1 cellular context compared by ENCODE assay signal in genomic region chr11:131099013-131099412, GRCh38.
TF ChIP-seq lines count a peak whose summit lies in the region.

No MANE protein-coding gene starts in this region.

TF ChIP-seq in GM23338, 12 proteins besides CTCF, POLR2A, EP300 and RAD21:
- TF ChIP-seq, protein P1, sequence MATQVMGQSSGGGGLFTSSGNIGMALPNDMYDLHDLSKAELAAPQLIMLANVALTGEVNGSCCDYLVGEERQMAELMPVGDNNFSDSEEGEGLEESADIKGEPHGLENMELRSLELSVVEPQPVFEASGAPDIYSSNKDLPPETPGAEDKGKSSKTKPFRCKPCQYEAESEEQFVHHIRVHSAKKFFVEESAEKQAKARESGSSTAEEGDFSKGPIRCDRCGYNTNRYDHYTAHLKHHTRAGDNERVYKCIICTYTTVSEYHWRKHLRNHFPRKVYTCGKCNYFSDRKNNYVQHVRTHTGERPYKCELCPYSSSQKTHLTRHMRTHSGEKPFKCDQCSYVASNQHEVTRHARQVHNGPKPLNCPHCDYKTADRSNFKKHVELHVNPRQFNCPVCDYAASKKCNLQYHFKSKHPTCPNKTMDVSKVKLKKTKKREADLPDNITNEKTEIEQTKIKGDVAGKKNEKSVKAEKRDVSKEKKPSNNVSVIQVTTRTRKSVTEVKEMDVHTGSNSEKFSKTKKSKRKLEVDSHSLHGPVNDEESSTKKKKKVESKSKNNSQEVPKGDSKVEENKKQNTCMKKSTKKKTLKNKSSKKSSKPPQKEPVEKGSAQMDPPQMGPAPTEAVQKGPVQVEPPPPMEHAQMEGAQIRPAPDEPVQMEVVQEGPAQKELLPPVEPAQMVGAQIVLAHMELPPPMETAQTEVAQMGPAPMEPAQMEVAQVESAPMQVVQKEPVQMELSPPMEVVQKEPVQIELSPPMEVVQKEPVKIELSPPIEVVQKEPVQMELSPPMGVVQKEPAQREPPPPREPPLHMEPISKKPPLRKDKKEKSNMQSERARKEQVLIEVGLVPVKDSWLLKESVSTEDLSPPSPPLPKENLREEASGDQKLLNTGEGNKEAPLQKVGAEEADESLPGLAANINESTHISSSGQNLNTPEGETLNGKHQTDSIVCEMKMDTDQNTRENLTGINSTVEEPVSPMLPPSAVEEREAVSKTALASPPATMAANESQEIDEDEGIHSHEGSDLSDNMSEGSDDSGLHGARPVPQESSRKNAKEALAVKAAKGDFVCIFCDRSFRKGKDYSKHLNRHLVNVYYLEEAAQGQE (IDR thresholded peaks at IDR 0.05; ENCODE audit: unreplicated experiment): no peak
- TF ChIP-seq ETS1 (IDR thresholded peaks at IDR 0.05): no peak
- TF ChIP-seq ZNF462 (CRISPR knock-in tag; IDR thresholded peaks at IDR 0.05): no peak
- TF ChIP-seq EZH2 (IDR thresholded peaks at IDR 0.05; ENCODE audit: low read depth, unreplicated experiment): no peak
- no peak for TF ChIP-seq JUNB (IDR thresholded peaks at IDR 0.05; ENCODE audit: unreplicated experiment)
- TF ChIP-seq STAT1 (IDR thresholded peaks at IDR 0.05; ENCODE audit: unreplicated experiment): no peak
- TF ChIP-seq EZH2phosphoT487 (IDR thresholded peaks at IDR 0.05; ENCODE audit: unreplicated experiment): no peak
- TF ChIP-seq ZNF114 (CRISPR knock-in tag; IDR thresholded peaks at IDR 0.05): no peak
- TF ChIP-seq CREB1 (CRISPR knock-in tag; IDR thresholded peaks at IDR 0.05; ENCODE audit: low read depth): no peak
- no peak for TF ChIP-seq NANOG (IDR thresholded peaks at IDR 0.05; ENCODE audit: borderline replicate concordance)
- TF ChIP-seq POLR2AphosphoS5 (IDR thresholded peaks at IDR 0.05; ENCODE audit: low read depth): no peak
- TF ChIP-seq ZNF331 (CRISPR knock-in tag; IDR thresholded peaks at IDR 0.05; ENCODE audit: low read depth): no peak
TF ChIP-seq in GM23338: peak in this region for 0.
